8 cellular contexts compared by ENCODE assay signal in the genomic region with DNA sequence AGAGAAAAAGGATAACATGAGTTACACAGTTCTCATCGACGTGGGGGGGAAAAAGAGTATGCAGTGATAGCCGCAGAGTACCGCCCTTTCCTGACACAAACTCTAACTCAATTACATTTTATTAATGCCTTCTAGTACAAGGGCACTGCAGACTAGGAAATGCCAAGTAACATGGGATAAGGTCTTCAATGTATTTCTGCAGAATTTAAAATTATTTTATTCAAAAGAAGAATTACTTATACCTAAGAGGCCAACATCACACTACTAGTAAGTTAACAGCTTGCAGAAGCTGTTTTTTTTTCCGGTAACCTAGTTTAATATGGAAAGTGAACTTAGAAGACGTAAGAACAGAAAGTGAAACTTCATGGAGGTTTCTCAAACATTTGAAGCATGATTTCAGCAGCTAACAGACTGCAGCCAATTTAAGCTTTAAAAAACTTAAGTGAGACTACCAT. TPM values are rescaled to one million over a fixed set of nuclear protein-coding genes. Genes with fewer than 3 reads are reported as not detected.
DNase-seq lines count a peak whose midpoint lies in the region; ATAC-seq, FAIRE-seq and TF ChIP-seq lines count a peak whose summit lies in the region.

No MANE protein-coding gene starts in this region.

- peak overlapping the region; percentile 71 for H3K27ac ChIP-seq in HL-60 (replicated peaks)
- no peak overlapping the region for H3K27ac ChIP-seq in pancreas
- H3K27ac ChIP-seq in neuronal stem cell (replicated peaks; ENCODE audit: low read length): no peak overlapping the region

- no peak overlapping the region for H3K9ac ChIP-seq in neuronal stem cell (ENCODE audit: low read depth, low read length, poor library complexity)

- H2BK12ac ChIP-seq in neuronal stem cell (ENCODE audit: low read length): no peak overlapping the region

- H3K4me1 Mint-ChIP-seq in CD14-positive monocyte: peaks cover 49% of the 10 kb centered on the region
- H3K4me1 Mint-ChIP-seq in activated naive CD4-positive, alpha-beta T cell treated with anti-CD3 and anti-CD28 coated beads, Interleukin-2, amount 50 U/mL, for 24 hours: peaks cover 61% of the 10 kb centered on the region

- no peaks in the 10 kb centered on the region for H3K27me3 Mint-ChIP-seq in CD14-positive monocyte (ENCODE audit: low read depth in 3 of 3)
- H3K27me3 Mint-ChIP-seq in activated naive CD4-positive, alpha-beta T cell treated with anti-CD3 and anti-CD28 coated beads, Interleukin-2, amount 50 U/mL, for 24 hours: no peaks in the 10 kb centered on the region

- H3K4me3 Mint-ChIP-seq in CD14-positive monocyte: peak overlapping the region; percentile 59 to 64
- H3K4me3 Mint-ChIP-seq in activated naive CD4-positive, alpha-beta T cell treated with anti-CD3 and anti-CD28 coated beads, Interleukin-2, amount 50 U/mL, for 24 hours: peak overlapping the region; percentile 77

- H3K9me3 Mint-ChIP-seq in CD14-positive monocyte: peaks cover 0 to 1% (median 0%) of the 10 kb centered on the region in 7 donors
- no peaks in the 10 kb centered on the region for H3K9me3 Mint-ChIP-seq in activated naive CD4-positive, alpha-beta T cell treated with anti-CD3 and anti-CD28 coated beads, Interleukin-2, amount 50 U/mL, for 24 hours

- peak overlapping the region; percentile 70 to 94 (median 83) for H3K27ac Mint-ChIP-seq in CD14-positive monocyte
- H3K27ac Mint-ChIP-seq in activated naive CD4-positive, alpha-beta T cell treated with anti-CD3 and anti-CD28 coated beads, Interleukin-2, amount 50 U/mL, for 24 hours: peak overlapping the region; percentile 89

- TF ChIP-seq CTCF in CD14-positive monocyte (IDR thresholded peaks at IDR 0.05) (no peak), HL-60 (IDR thresholded peaks at IDR 0.05; ENCODE audit: insufficient read depth, low read length) (no peak), pancreas (IDR thresholded peaks at IDR 0.05) (no peak)

- peaks cover 4 to 55% (median 9%) of the 10 kb centered on the region in 3 donors for H3K36me3 ChIP-seq in pancreas
- peaks cover 21 to 81% of the 10 kb centered on the region in 2 donors for H3K36me3 ChIP-seq in neuronal stem cell (replicated peaks in 1 of 2; ENCODE audit: control insufficient read depth in 2 of 2, insufficient read depth in 2 of 2, low read length in 2 of 2)

- H3K79me1 ChIP-seq in neuronal stem cell (ENCODE audit: low read depth, low read length): peaks cover 6% of the 10 kb centered on the region

- no peak overlapping the region for H3K4me2 ChIP-seq in neuronal stem cell (ENCODE audit: insufficient read depth, low read length, poor library complexity, severe bottlenecking)

- no peak for FAIRE-seq in pancreas (lab: Jason Lieb, UNC)

- no peak overlapping the region for H2AFZ ChIP-seq in neuronal stem cell (ENCODE audit: low read length)

- H3K27me3 ChIP-seq in HL-60 (ENCODE audit: insufficient read depth, poor library complexity, severe bottlenecking): no peaks in the 10 kb centered on the region
- H3K27me3 ChIP-seq in mononuclear cell (ENCODE audit: insufficient read depth, low read length): no peaks in the 10 kb centered on the region
- H3K27me3 ChIP-seq in pancreas: no peaks in the 10 kb centered on the region
- H3K27me3 ChIP-seq in neuronal stem cell (ENCODE audit: control insufficient read depth in 3 of 3, insufficient read depth in 3 of 3, low read depth in 1 of 3, low read length in 3 of 3): no peaks in the 10 kb centered on the region

- peaks cover 53 to 72% of the 10 kb centered on the region in 2 donors for H3K36me3 Mint-ChIP-seq in CD14-positive monocyte
- peaks cover 24% of the 10 kb centered on the region for H3K36me3 Mint-ChIP-seq in activated naive CD4-positive, alpha-beta T cell treated with anti-CD3 and anti-CD28 coated beads, Interleukin-2, amount 50 U/mL, for 24 hours

- no peak overlapping the region for H3K18ac ChIP-seq in neuronal stem cell (ENCODE audit: low read length)

- ATAC-seq in pancreas (no peak), HG02798 (IDR thresholded peaks at IDR 0.05; ENCODE audit: poor library complexity, unreplicated experiment) (no peak)

- DNase-seq in CD14-positive monocyte (ENCODE audit: low spot score) (no peak), HL-60 (ENCODE audit: low read depth in 1 of 2, low spot score in 1 of 2) (peak in 1 of 2 experiments; percentile 24), pancreas (no peak), neuronal stem cell (ENCODE audit: low spot score) (no peak)
- no peak for DNase-seq in activated CD4-positive, CD25-positive, alpha-beta regulatory T cell (lab: John Stamatoyannopoulos, UW)

- no peaks in the 10 kb centered on the region for H3K9me3 ChIP-seq in mononuclear cell (ENCODE audit: low read depth, low read length)
- H3K9me3 ChIP-seq in pancreas: no peaks in the 10 kb centered on the region
- H3K9me3 ChIP-seq in neuronal stem cell (replicated peaks in 1 of 2; ENCODE audit: control insufficient read depth in 2 of 2, insufficient read depth in 1 of 2, low read depth in 1 of 2, low read length in 2 of 2): no peaks in the 10 kb centered on the region

- H4K91ac ChIP-seq in neuronal stem cell (ENCODE audit: low read depth, low read length, poor library complexity): no peak overlapping the region

- H3K23ac ChIP-seq in neuronal stem cell (ENCODE audit: low read depth, low read length, poor library complexity): no peak overlapping the region

- 77 to 83% methylated on average over 6 of the region's 6 CpGs for WGBS in pancreas, 2 donors
- no CpG with 5 or more reads among the region's 6 CpGs for WGBS in neuronal stem cell (ENCODE audit: extremely low coverage in 2 of 2, insufficient read length in 2 of 2, insufficient replicate concordance in 1 of 2), 2 donors

- intact Hi-C loops in CD14-positive monocyte (cut with micrococcal nuclease): loop anchor here (5.0 to 10.0 kb wide), 2 partner anchors 36 to 1076 kb away; partner anchors contain the start of gene FAM78A (in 1 of the 2)
- intact Hi-C loops in pancreas (cut with DNase I): no loop called here

- peak overlapping the region; percentile 15 for H3K4me3 ChIP-seq in HL-60 (replicated peaks; ENCODE audit: insufficient read depth, low read length)
- H3K4me3 ChIP-seq in mononuclear cell (ENCODE audit: low read length): peak overlapping the region; percentile 18
- H3K4me3 ChIP-seq in pancreas: peak overlapping the region in 1 of 4 donors; percentile 6
- H3K4me3 ChIP-seq in neuronal stem cell (ENCODE audit: low read length in 2 of 2): no peak overlapping the region

- H4K8ac ChIP-seq in neuronal stem cell (ENCODE audit: low read depth, low read length): no peak overlapping the region

- no peak overlapping the region for H3K4ac ChIP-seq in neuronal stem cell (ENCODE audit: low read length)

- H3K14ac ChIP-seq in neuronal stem cell (ENCODE audit: low read length): no peak overlapping the region

- no peak overlapping the region for H2BK120ac ChIP-seq in neuronal stem cell (ENCODE audit: low read depth, low read length)

- H2BK15ac ChIP-seq in neuronal stem cell (ENCODE audit: low read length): no peak overlapping the region

- no peak overlapping the region for H2AK5ac ChIP-seq in neuronal stem cell (ENCODE audit: low read depth, low read length)

- no peak overlapping the region for H2BK5ac ChIP-seq in neuronal stem cell (ENCODE audit: low read length)

- peaks cover 57% of the 10 kb centered on the region for H3K4me1 ChIP-seq in mononuclear cell (ENCODE audit: insufficient read depth, low read length)
- H3K4me1 ChIP-seq in pancreas: peaks cover 0 to 14% (median 11%) of the 10 kb centered on the region in 3 donors
- H3K4me1 ChIP-seq in neuronal stem cell (ENCODE audit: control insufficient read depth in 2 of 2, insufficient read depth in 1 of 2, low read depth in 1 of 2, low read length in 2 of 2): peaks cover 4 to 6% of the 10 kb centered on the region in 2 donors

RNA-seq across cellular contexts. Expression of gene SETX, which starts 3.9 kb away (rescaled TPM):
- polyA plus RNA-seq in CD14-positive monocyte (10 to 100 TPM; 18.4 to 31.7 TPM), pancreas (10 to 100 TPM; 12.4 to 20.7 TPM)
- total RNA-seq in mononuclear cell (82.3 TPM), pancreas (10 to 100 TPM; 11.1 to 23.1 (median 14.5) TPM)
- polyA plus RNA-seq in neuronal stem cell (2013, experiment 1 of 2): 9.3 TPM
- 9.6 TPM for polyA plus RNA-seq in neuronal stem cell (2013, experiment 2 of 2)

RNA-seq across cellular contexts. Expression of gene TTF1, which starts 55.8 kb away (rescaled TPM):
- polyA plus RNA-seq in CD14-positive monocyte: 1 to 10 TPM; 2.2 to 4.1 TPM
- total RNA-seq in mononuclear cell: 13.7 TPM
- total RNA-seq in pancreas: 1 to 10 TPM; 4.5 to 9.0 (median 6.0) TPM
- polyA plus RNA-seq in pancreas: 10 to 100 TPM in 1 of 2 donors, 1 to 10 TPM in 1; 8.5 to 14.0 TPM
- polyA plus RNA-seq in neuronal stem cell (2013, experiment 1 of 2): 21.3 TPM
- 21.1 TPM for polyA plus RNA-seq in neuronal stem cell (2013, experiment 2 of 2)

RNA-seq across cellular contexts. Expression of gene CFAP77, which starts 59.1 kb away (rescaled TPM):
- polyA plus RNA-seq in CD14-positive monocyte (not detected), pancreas (not detected)
- total RNA-seq in mononuclear cell (not detected), pancreas (not detected)
- 0.40 TPM for polyA plus RNA-seq in neuronal stem cell (2013, experiment 1 of 2)
- 0.40 TPM for polyA plus RNA-seq in neuronal stem cell (2013, experiment 2 of 2)

Comparison
In these comparisons a context has a peak if more than half of its experiments do, and no peak if none do; other contexts are left out.
1. H3K4me3 ChIP-seq: peak in HL-60 (single experiment) and mononuclear cell (single experiment); none in neuronal stem cell (0 of 2).
2. intact Hi-C loops: an anchor here in CD14-positive monocyte (5.0 to 10.0 kb wide); none called in pancreas.